ENCODE assay signal across 17 cellular contexts in the genomic region with DNA sequence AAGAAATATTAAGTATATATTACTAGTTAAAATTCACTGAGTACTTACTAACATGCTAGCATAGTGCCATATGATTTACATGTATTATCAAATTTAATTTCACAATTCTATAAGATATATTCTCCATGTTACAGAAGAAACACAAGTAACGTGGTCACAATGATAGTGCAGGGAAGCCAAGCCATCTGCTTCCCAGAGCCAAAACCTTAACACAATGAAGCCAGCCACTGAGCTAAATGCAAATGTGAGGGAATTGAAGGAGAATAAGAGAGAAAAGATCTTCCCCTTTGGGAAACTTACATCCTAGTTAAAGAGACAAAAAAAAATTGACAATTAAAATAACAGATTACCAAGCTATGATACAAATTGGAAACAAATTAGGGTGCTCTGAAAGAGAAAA.
DNase-seq lines count a peak whose midpoint lies in the region; ATAC-seq and TF ChIP-seq lines count a peak whose summit lies in the region.
"Had no signal": no experiment of that assay in that cellular context is flagged by ENCODE, and none has a peak within 500 bp of the region (broad histone marks: within the 10 kb centered on the region; RNA-seq: fewer than 3 reads in every experiment).

No MANE protein-coding gene starts in this region.

- H3K27me3 Mint-ChIP-seq in glutamatergic neuron (ENCODE audit: unreplicated experiment): no peaks in the 10 kb centered on the region
- H3K27me3 Mint-ChIP-seq in natural killer cell treated with Interleukin-12 subunit alpha and Interleukin-12 subunit beta and Interleukin-15 and Interleukin-18, amount 100 ng/mL, for 72 hours: peaks cover 9 to 14% of the 10 kb centered on the region in 2 donors

- ATAC-seq in natural killer cell treated with Interleukin-12 subunit alpha and Interleukin-12 subunit beta and Interleukin-15 and Interleukin-18, amount 100 ng/mL, for 72 hours: no peak
- no peak for ATAC-seq in GM21447 (IDR thresholded peaks at IDR 0.05; ENCODE audit: unreplicated experiment)
- ATAC-seq: CD8-positive, alpha-beta T cell; HCT116 had no signal

- H3K36me3 Mint-ChIP-seq in glutamatergic neuron (ENCODE audit: unreplicated experiment): no peaks in the 10 kb centered on the region
- H3K36me3 Mint-ChIP-seq in natural killer cell treated with Interleukin-12 subunit alpha and Interleukin-12 subunit beta and Interleukin-15 and Interleukin-18, amount 100 ng/mL, for 72 hours: no peaks in the 10 kb centered on the region
- H3K36me3 Mint-ChIP-seq: CD4-positive, CD25-positive, alpha-beta regulatory T cell; CD8-positive, alpha-beta T cell had no signal

- DNase-seq in DMS 273 (lab: John Stamatoyannopoulos, UW; ENCODE audit: unreplicated experiment) (peak; percentile 73), DMS 273 treated with DMSO at 0.1 percent for 48 hours (lab: John Stamatoyannopoulos, UW) (no peak), glutamatergic neuron (no peak), pons (ENCODE audit: low spot score) (peak; percentile 66), NCI-H526 treated with DMSO at 0.1 percent for 48 hours (lab: John Stamatoyannopoulos, UW) (no peak)
- no peak for DNase-seq in natural killer cell treated with Interleukin-12 subunit alpha and Interleukin-12 subunit beta and Interleukin-15 and Interleukin-18, amount 100 ng/mL, for 72 hours (ENCODE audit: low spot score)
- DNase-seq: Caco-2; CD4-positive, CD25-positive, alpha-beta regulatory T cell; CD8-positive, alpha-beta T cell; DMS53; DMS79 treated with DMSO at 0.1 percent for 48 hours; GF-D8; GM23248; H7 had no signal

- H3K4me3 Mint-ChIP-seq in glutamatergic neuron (ENCODE audit: unreplicated experiment): no peak overlapping the region
- H3K4me3 Mint-ChIP-seq in natural killer cell treated with Interleukin-12 subunit alpha and Interleukin-12 subunit beta and Interleukin-15 and Interleukin-18, amount 100 ng/mL, for 72 hours: no peak overlapping the region
- H3K4me3 Mint-ChIP-seq: B cell; CD4-positive, CD25-positive, alpha-beta regulatory T cell; CD8-positive, alpha-beta T cell had no signal

- TF ChIP-seq CTCF in glutamatergic neuron (IDR thresholded peaks at IDR 0.05; ENCODE audit: partially characterized antibody, unreplicated experiment): no peak

- H3K4me1 Mint-ChIP-seq in glutamatergic neuron (ENCODE audit: low read depth, unreplicated experiment): peaks cover 32% of the 10 kb centered on the region
- no peaks in the 10 kb centered on the region for H3K4me1 Mint-ChIP-seq in natural killer cell treated with Interleukin-12 subunit alpha and Interleukin-12 subunit beta and Interleukin-15 and Interleukin-18, amount 100 ng/mL, for 72 hours (ENCODE audit: low read depth in 2 of 2)
- H3K4me1 Mint-ChIP-seq: B cell; CD4-positive, CD25-positive, alpha-beta regulatory T cell had no signal

- H3K27ac Mint-ChIP-seq in glutamatergic neuron (ENCODE audit: unreplicated experiment): peak overlapping the region; percentile 44
- no peak overlapping the region for H3K27ac Mint-ChIP-seq in natural killer cell treated with Interleukin-12 subunit alpha and Interleukin-12 subunit beta and Interleukin-15 and Interleukin-18, amount 100 ng/mL, for 72 hours
- H3K27ac Mint-ChIP-seq: B cell; CD8-positive, alpha-beta T cell had no signal

- H3K9me3 Mint-ChIP-seq in glutamatergic neuron (ENCODE audit: unreplicated experiment): no peaks in the 10 kb centered on the region
- no peaks in the 10 kb centered on the region for H3K9me3 Mint-ChIP-seq in natural killer cell treated with Interleukin-12 subunit alpha and Interleukin-12 subunit beta and Interleukin-15 and Interleukin-18, amount 100 ng/mL, for 72 hours
- H3K9me3 Mint-ChIP-seq: CD8-positive, alpha-beta T cell had no signal

Comparison
In these comparisons a context has a peak if more than half of its experiments do, and no peak if none do; other contexts are left out.
1. DNase-seq: peak in DMS 273 (single experiment) and pons (single experiment); none in DMS 273 treated with DMSO at 0.1 percent for 48 hours (single experiment), glutamatergic neuron (single experiment), NCI-H526 treated with DMSO at 0.1 percent for 48 hours (single experiment) and natural killer cell treated with Interleukin-12 subunit alpha and Interleukin-12 subunit beta and Interleukin-15 and Interleukin-18, amount 100 ng/mL, for 72 hours (single experiment).